15 cellular contexts compared by ENCODE assay signal in genomic region chr4:15673337-15673736, GRCh38. TPM values are rescaled to one million over a fixed set of nuclear protein-coding genes. Genes with fewer than 3 reads are reported as not detected.
DNase-seq lines count a peak whose midpoint lies in the region; ATAC-seq and TF ChIP-seq lines count a peak whose summit lies in the region.
"Had no signal": no experiment of that assay in that cellular context is flagged by ENCODE, and none has a peak within 500 bp of the region (broad histone marks: within the 10 kb centered on the region; RNA-seq: fewer than 3 reads in every experiment).

No MANE protein-coding gene starts in this region.

- H3K9me3 ChIP-seq in BLaER1 (peaks cover 5% of the 10 kb centered on the region; the same call in 1 of the 2 replicates), DOHH2 (ENCODE audit: control insufficient read depth, insufficient read depth, low read length) (no peaks in the 10 kb centered on the region), osteoblast (ENCODE audit: low read depth, low read length) (no peaks in the 10 kb centered on the region)
- H3K9me3 ChIP-seq: Caco-2 had no signal

- H3K36me3 ChIP-seq in BLaER1, result peaks cover 21% of the 10 kb centered on the region; the same call in 1 of the 2 replicates
- H3K36me3 ChIP-seq in DOHH2 (ENCODE audit: control insufficient read depth, low read length), result peaks cover 64% of the 10 kb centered on the region
- H3K36me3 ChIP-seq in osteoblast (ENCODE audit: insufficient read depth, low read length), result no peaks in the 10 kb centered on the region

- H3K27ac Mint-ChIP-seq in dendritic cell treated with granulocyte-macrophage colony-stimulating factor and Interleukin-4, amounts not matched to agents 40 ng/mL and 50 ng/mL, for 4 days, result peak overlapping the region; percentile 68
- H3K27ac Mint-ChIP-seq in progenitor cell of endocrine pancreas, result no peak overlapping the region
- H3K27ac Mint-ChIP-seq: CD4-positive, alpha-beta T cell; H9 had no signal

- H3K27me3 ChIP-seq in BLaER1, result no peaks in the 10 kb centered on the region
- H3K27me3 ChIP-seq in DOHH2 (ENCODE audit: control insufficient read depth, low read length), result no peaks in the 10 kb centered on the region
- H3K27me3 ChIP-seq in osteoblast (ENCODE audit: insufficient read depth, low read length), result no peaks in the 10 kb centered on the region

- H4K20me1 ChIP-seq in BLaER1, result no peaks in the 10 kb centered on the region
- no peaks in the 10 kb centered on the region for H4K20me1 ChIP-seq in DOHH2 (ENCODE audit: control insufficient read depth, insufficient read depth, low read depth, low read length)
- no peaks in the 10 kb centered on the region for H4K20me1 ChIP-seq in osteoblast (ENCODE audit: insufficient read depth, low read length)

- H3K27ac ChIP-seq in BLaER1 (0 out of 2 replicates have a peak overlapping the region, but pooled peaks have one; percentile 27), DOHH2 (ENCODE audit: low read depth, low read length) (peak overlapping the region; percentile 93; the same call in 1 of the 2 replicates), osteoblast (ENCODE audit: low read depth, low read length) (no peak overlapping the region)

- H3K4me3 ChIP-seq in BLaER1 (no peak overlapping the region), DOHH2 (ENCODE audit: low read length) (peak overlapping the region; percentile 90; the same call in 1 of the 2 replicates), osteoblast (ENCODE audit: insufficient read depth, low read length) (no peak overlapping the region)

- no peak overlapping the region for H3K9ac ChIP-seq in BLaER1

- no peak for ATAC-seq in HG03045 (IDR thresholded peaks at IDR 0.05; ENCODE audit: unreplicated experiment)

- H3K9me2 ChIP-seq in DOHH2 (replicated peaks; ENCODE audit: control insufficient read depth, low read length), result no peaks in the 10 kb centered on the region

- H3K4me2 ChIP-seq in BLaER1 (no peak overlapping the region), DOHH2 (ENCODE audit: low read length) (peak overlapping the region; percentile 67), osteoblast (ENCODE audit: insufficient read depth, low read length) (no peak overlapping the region)

- H3K4me3 Mint-ChIP-seq in dendritic cell treated with granulocyte-macrophage colony-stimulating factor and Interleukin-4, amounts not matched to agents 40 ng/mL and 50 ng/mL, for 4 days, result no peak overlapping the region
- no peak overlapping the region for H3K4me3 Mint-ChIP-seq in progenitor cell of endocrine pancreas (ENCODE audit: low read depth)
- H3K4me3 Mint-ChIP-seq: CD4-positive, alpha-beta T cell; H9 had no signal

- peaks cover 40% of the 10 kb centered on the region for H3F3A ChIP-seq in DOHH2 (ENCODE audit: control insufficient read depth, insufficient read depth)

- H3K4me1 Mint-ChIP-seq in dendritic cell treated with granulocyte-macrophage colony-stimulating factor and Interleukin-4, amounts not matched to agents 40 ng/mL and 50 ng/mL, for 4 days (ENCODE audit: low read depth), result peaks cover 35% of the 10 kb centered on the region
- peaks cover 5% of the 10 kb centered on the region for H3K4me1 Mint-ChIP-seq in progenitor cell of endocrine pancreas (ENCODE audit: low read depth)

- H3K9me3 Mint-ChIP-seq in dendritic cell treated with granulocyte-macrophage colony-stimulating factor and Interleukin-4, amounts not matched to agents 40 ng/mL and 50 ng/mL, for 4 days, result no peaks in the 10 kb centered on the region
- no peaks in the 10 kb centered on the region for H3K9me3 Mint-ChIP-seq in progenitor cell of endocrine pancreas (ENCODE audit: low read depth)
- H3K9me3 Mint-ChIP-seq: CD4-positive, alpha-beta T cell; H9 had no signal

- peak overlapping the region; percentile 14 for H2AFZ ChIP-seq in osteoblast (ENCODE audit: low read length)

- no peaks in the 10 kb centered on the region for H3K27me3 Mint-ChIP-seq in dendritic cell treated with granulocyte-macrophage colony-stimulating factor and Interleukin-4, amounts not matched to agents 40 ng/mL and 50 ng/mL, for 4 days
- H3K27me3 Mint-ChIP-seq in progenitor cell of endocrine pancreas, result no peaks in the 10 kb centered on the region
- H3K27me3 Mint-ChIP-seq: CD4-positive, alpha-beta T cell had no signal

- DNase-seq in osteoblast (ENCODE audit: insufficient read length, low spot score, missing footprints) (no peak), progenitor cell of endocrine pancreas (ENCODE audit: low spot score, unreplicated experiment) (no peak), GM19238 (ENCODE audit: insufficient read length, low spot score) (no peak)
- DNase-seq in activated naive CD4-positive, alpha-beta T cell treated with anti-CD3 and anti-CD28 coated beads, Interleukin-2, amount 50 U/mL, for 16 hours, result no peak
- DNase-seq: 8988T; C1 segment of cervical spinal cord; Caco-2; CD4-positive, alpha-beta T cell; GF-D8; H9 had no signal

- H3K4me1 ChIP-seq in BLaER1 (peaks cover 88% of the 10 kb centered on the region), DOHH2 (ENCODE audit: control insufficient read depth, low read length) (peaks cover 88% of the 10 kb centered on the region), osteoblast (ENCODE audit: insufficient read depth, low read length) (peaks cover 7% of the 10 kb centered on the region)

- no peaks in the 10 kb centered on the region for H3K36me3 Mint-ChIP-seq in dendritic cell treated with granulocyte-macrophage colony-stimulating factor and Interleukin-4, amounts not matched to agents 40 ng/mL and 50 ng/mL, for 4 days (ENCODE audit: low read depth)
- H3K36me3 Mint-ChIP-seq in progenitor cell of endocrine pancreas (ENCODE audit: insufficient read depth), result peaks cover 2% of the 10 kb centered on the region

- peaks cover 93% of the 10 kb centered on the region for H3K79me2 ChIP-seq in DOHH2 (ENCODE audit: control insufficient read depth, low read length)
- peaks cover 84% of the 10 kb centered on the region for H3K79me2 ChIP-seq in osteoblast (ENCODE audit: insufficient read depth, low read length)

- intact Hi-C loops in dendritic cell treated with granulocyte-macrophage colony-stimulating factor and Interleukin-4, amounts not matched to agents 40 ng/mL and 50 ng/mL, for 4 days (cut with micrococcal nuclease), result no loop called here

- TF ChIP-seq CTCF in DOHH2 (IDR thresholded peaks at IDR 0.05; ENCODE audit: low read depth, low read length, poor library complexity, severe bottlenecking) (no peak), osteoblast (IDR thresholded peaks at IDR 0.05; ENCODE audit: extremely low read depth, low read depth, low read length) (no peak), progenitor cell of endocrine pancreas (IDR thresholded peaks at IDR 0.05; ENCODE audit: unreplicated experiment) (no peak)

RNA-seq across cellular contexts. Expression of gene FAM200B, which starts 8.3 kb away (rescaled TPM):
- total RNA-seq in osteoblast (22.7 and 31.8 TPM in 2 replicates), progenitor cell of endocrine pancreas (29.0 and 31.4 TPM in 2 replicates)

RNA-seq across cellular contexts. Expression of gene FBXL5, which starts 18.2 kb away (rescaled TPM):
- total RNA-seq in osteoblast (108 and 110 TPM in 2 replicates), progenitor cell of endocrine pancreas (66.9 and 72.1 TPM in 2 replicates)

RNA-seq across cellular contexts. Expression of gene BST1, which starts 29.5 kb away (rescaled TPM):
- total RNA-seq in osteoblast (30.6 and 31.8 TPM in 2 replicates), progenitor cell of endocrine pancreas (0.38 TPM in 1 of 2 replicates, not detected in the other)
- total RNA-seq: H9, HT-29 had no signal

Comparison
In these comparisons a context has a peak if more than half of its experiments do, and no peak if none do; other contexts are left out.
1. RNA of gene BST1, which starts 29.5 kb away (total RNA-seq): 30.6 to 31.8 TPM in osteoblast; 0.38 TPM in progenitor cell of endocrine pancreas; every median in the first group is over 10 times any median in the second.